ENCODE assay signal across 8 cellular contexts in genomic region chr12:6950944-6951540, GRCh38. TPM values are rescaled to one million over a fixed set of nuclear protein-coding genes. Genes with fewer than 3 reads are reported as not detected.
DNase-seq lines count a peak whose midpoint lies in the region; ATAC-seq and TF ChIP-seq lines count a peak whose summit lies in the region.

Gene PTPN6 (plus strand): TSS chr12:6951356. CDS start chr12:6951513, 157 bp downstream.

- TF ChIP-seq POLR2A in gastroesophageal sphincter (IDR thresholded peaks at IDR 0.05): peak in 1 of 2 donors; percentile 18

- peaks cover 64% of the 10 kb centered on the region for H3K4me1 Mint-ChIP-seq in activated CD4-positive, alpha-beta T cell treated with anti-CD3 and anti-CD28 coated beads, Interleukin-2, amount 10 ng/mL, durations not matched to agents 7 days and 5 days

- H3K9me3 Mint-ChIP-seq in activated CD4-positive, alpha-beta T cell treated with anti-CD3 and anti-CD28 coated beads, Interleukin-2, amount 10 ng/mL, durations not matched to agents 7 days and 5 days: no peaks in the 10 kb centered on the region

- H3K27me3 Mint-ChIP-seq in activated CD4-positive, alpha-beta T cell treated with anti-CD3 and anti-CD28 coated beads, Interleukin-2, amount 10 ng/mL, durations not matched to agents 7 days and 5 days: no peaks in the 10 kb centered on the region

- H3K36me3 Mint-ChIP-seq in activated CD4-positive, alpha-beta T cell treated with anti-CD3 and anti-CD28 coated beads, Interleukin-2, amount 10 ng/mL, durations not matched to agents 7 days and 5 days (ENCODE audit: low read depth): peaks cover 44% of the 10 kb centered on the region

- peaks cover 0 to 11% of the 10 kb centered on the region in 2 donors for H3K36me3 ChIP-seq in gastroesophageal sphincter

- WGBS in gastroesophageal sphincter (ENCODE audit: low coverage in 1 of 2), 2 donors: 73% methylated on average over 17 of the region's 25 CpGs; no CpG with 5 or more reads in 1 of the 2 donors

- peaks cover 0 to 21% (median 6%) of the 10 kb centered on the region in 3 donors for H3K4me1 ChIP-seq in gastroesophageal sphincter

- H3K27me3 ChIP-seq in gastroesophageal sphincter: no peaks in the 10 kb centered on the region

- peak within 1 kb of the TSS; percentile 100 for H3K4me3 Mint-ChIP-seq in activated CD4-positive, alpha-beta T cell treated with anti-CD3 and anti-CD28 coated beads, Interleukin-2, amount 10 ng/mL, durations not matched to agents 7 days and 5 days

- H3K9me3 ChIP-seq in gastroesophageal sphincter: no peaks in the 10 kb centered on the region

- H3K27ac Mint-ChIP-seq in activated CD4-positive, alpha-beta T cell treated with anti-CD3 and anti-CD28 coated beads, Interleukin-2, amount 10 ng/mL, durations not matched to agents 7 days and 5 days: peak within 1 kb of the TSS; percentile 98

- peak within 1 kb of the TSS in 3 of 4 donors; percentile 43 to 69 (median 56) for H3K27ac ChIP-seq in gastroesophageal sphincter

- peak; percentile 34 for ATAC-seq in HG02759 (IDR thresholded peaks at IDR 0.05; ENCODE audit: unreplicated experiment)
- peak; percentile 16 for ATAC-seq in gastroesophageal sphincter
- no peak for ATAC-seq in HG02981 (IDR thresholded peaks at IDR 0.05; ENCODE audit: unreplicated experiment)
- ATAC-seq in GM19328 (IDR thresholded peaks at IDR 0.05; ENCODE audit: unreplicated experiment): no peak

- no peak for TF ChIP-seq EP300 in gastroesophageal sphincter (IDR thresholded peaks at IDR 0.05)

- peak within 1 kb of the TSS; percentile 9 to 43 for H3K4me3 ChIP-seq in gastroesophageal sphincter
- H3K4me3 ChIP-seq in foreskin fibroblast (ENCODE audit: low read depth in 1 of 2, low read length in 2 of 2): no peak within 1 kb of the TSS

- CTCF ChIA-PET in activated CD4-positive, alpha-beta T cell treated with anti-CD3 and anti-CD28 coated beads, Interleukin-2, amount 10 ng/mL, durations not matched to agents 7 days and 5 days (lab: Charles Lee): interaction anchor here (0.8 to 17.8 kb wide), 6 partner anchors 9 to 125 kb away, joined by 3 to 388 read pairs (median 12); partner anchors contain the start of gene SPSB2

- POLR2A ChIA-PET in activated CD4-positive, alpha-beta T cell treated with anti-CD3 and anti-CD28 coated beads, Interleukin-2, amount 10 ng/mL, durations not matched to agents 7 days and 5 days (lab: Charles Lee): interaction anchor here (1.0 kb wide), 1 partner anchor 8 kb away, joined by 3 read pairs; no protein-coding TSS in a partner anchor

- DNase-seq in AML-193 (lab: John Stamatoyannopoulos, UW) (peak; percentile 79 to 88), renal cortical epithelial cell (ENCODE audit: low read depth) (no peak), foreskin fibroblast (no peak)
- DNase-seq in activated CD4-positive, alpha-beta T cell treated with anti-CD3 and anti-CD28 coated beads, Interleukin-2, amount 10 ng/mL, durations not matched to agents 7 days and 5 days: peak; percentile 68

- TF ChIP-seq CTCF in gastroesophageal sphincter (IDR thresholded peaks at IDR 0.05) (no peak), foreskin fibroblast (IDR thresholded peaks at IDR 0.05; ENCODE audit: low read depth, low read length) (no peak)

RNA-seq across cellular contexts. Expression of gene PTPN6, which starts in this region (rescaled TPM):
- 100 to 1,000 TPM; 346 to 354 TPM for total RNA-seq in activated CD4-positive, alpha-beta T cell treated with anti-CD3 and anti-CD28 coated beads, Interleukin-2, amount 10 ng/mL, durations not matched to agents 7 days and 5 days
- 10 to 100 TPM in 1 of 4 donors, 1 to 10 TPM in 3; 2.6 to 15.9 (median 7.5) TPM for total RNA-seq in gastroesophageal sphincter
- total RNA-seq in renal cortical epithelial cell: 14.8 and 18.4 TPM in 2 replicates

Comparison
In these comparisons a context has a peak if more than half of its experiments do, and no peak if none do; other contexts are left out.
1. RNA of gene PTPN6 (total RNA-seq): 346 to 354 TPM in activated CD4-positive, alpha-beta T cell treated with anti-CD3 and anti-CD28 coated beads, Interleukin-2, amount 10 ng/mL, durations not matched to agents 7 days and 5 days; 14.8 to 18.4 TPM in renal cortical epithelial cell and 2.6 to 15.9 TPM in gastroesophageal sphincter; every median in the first group is over 10 times any median in the second.
2. DNase-seq: peak in AML-193 (2 of 2) and activated CD4-positive, alpha-beta T cell treated with anti-CD3 and anti-CD28 coated beads, Interleukin-2, amount 10 ng/mL, durations not matched to agents 7 days and 5 days (single experiment); none in renal cortical epithelial cell (single experiment) and foreskin fibroblast (0 of 2).
3. ATAC-seq: peak in HG02759 (single experiment) and gastroesophageal sphincter (single experiment); none in HG02981 (single experiment) and GM19328 (single experiment).
4. H3K4me3 ChIP-seq: peak in gastroesophageal sphincter (2 of 2); none in foreskin fibroblast (0 of 2).